10 cellular contexts compared by ENCODE assay signal in genomic region chr18:8771930-8772329, GRCh38.
A peak's percentile ranks its signal among the peaks of the same experiment; 100 is the strongest.
DNase-seq lines count a peak whose midpoint lies in the region; ATAC-seq and TF ChIP-seq lines count a peak whose summit lies in the region.
"Had no signal": no experiment of that assay in that cellular context is flagged by ENCODE, and none has a peak within 500 bp of the region (broad histone marks: within the 10 kb centered on the region; RNA-seq: fewer than 3 reads in every experiment).

No MANE protein-coding gene starts in this region.

- ATAC-seq in GM18498 (IDR thresholded peaks at IDR 0.05; ENCODE audit: unreplicated experiment): no peak
- ATAC-seq in natural killer cell treated with Interleukin-12 subunit alpha and Interleukin-12 subunit beta and Interleukin-15 and Interleukin-18, amount 100 ng/mL, for 72 hours: no peak

- H3K27ac Mint-ChIP-seq in natural killer cell treated with Interleukin-12 subunit alpha and Interleukin-12 subunit beta and Interleukin-15 and Interleukin-18, amount 100 ng/mL, for 72 hours: no peak overlapping the region

- no peak for TF ChIP-seq CTCF in fibroblast of pulmonary artery (IDR thresholded peaks at IDR 0.05; ENCODE audit: low read length, missing control alignments)
- no peak for TF ChIP-seq CTCF in thyroid gland (IDR thresholded peaks at IDR 0.05)

- no peak overlapping the region for H3K27ac ChIP-seq in thyroid gland

- no peak for TF ChIP-seq POLR2A in thyroid gland (IDR thresholded peaks at IDR 0.05)

- H3K4me3 ChIP-seq in fibroblast of pulmonary artery (replicated peaks; ENCODE audit: low read depth, low read length): no peak overlapping the region
- no peak overlapping the region for H3K4me3 ChIP-seq in thyroid gland (replicated peaks in 1 of 3)

- no peaks in the 10 kb centered on the region for H3K36me3 Mint-ChIP-seq in natural killer cell treated with Interleukin-12 subunit alpha and Interleukin-12 subunit beta and Interleukin-15 and Interleukin-18, amount 100 ng/mL, for 72 hours

- no peaks in the 10 kb centered on the region for H3K27me3 ChIP-seq in thyroid gland

- no peaks in the 10 kb centered on the region for H3K4me1 Mint-ChIP-seq in natural killer cell treated with Interleukin-12 subunit alpha and Interleukin-12 subunit beta and Interleukin-15 and Interleukin-18, amount 100 ng/mL, for 72 hours (ENCODE audit: low read depth in 2 of 2)

- H3K9me3 Mint-ChIP-seq in natural killer cell treated with Interleukin-12 subunit alpha and Interleukin-12 subunit beta and Interleukin-15 and Interleukin-18, amount 100 ng/mL, for 72 hours: no peaks in the 10 kb centered on the region
- H3K9me3 Mint-ChIP-seq: central memory CD8-positive, alpha-beta T cell had no signal

- H3K4me1 ChIP-seq in thyroid gland: no peaks in the 10 kb centered on the region

- no peak overlapping the region for H3K4me3 Mint-ChIP-seq in natural killer cell treated with Interleukin-12 subunit alpha and Interleukin-12 subunit beta and Interleukin-15 and Interleukin-18, amount 100 ng/mL, for 72 hours
- H3K4me3 Mint-ChIP-seq: central memory CD8-positive, alpha-beta T cell had no signal

- H3K36me3 ChIP-seq in thyroid gland: no peaks in the 10 kb centered on the region

- DNase-seq in NCI-H510A (lab: John Stamatoyannopoulos, UW): peak; percentile 12
- DNase-seq in NCI-H510A treated with DMSO at 0.1 percent for 48 hours (lab: John Stamatoyannopoulos, UW): no peak
- peak; percentile 6 for DNase-seq in NCI-H82 treated with DMSO at 0.1 percent for 48 hours (lab: John Stamatoyannopoulos, UW; ENCODE audit: unreplicated experiment)
- DNase-seq in fibroblast of pulmonary artery (ENCODE audit: low read depth): peak; percentile 74
- peak; percentile 88 to 91 for DNase-seq in thyroid gland
- DNase-seq in activated CD8-positive, alpha-beta memory T cell treated with anti-CD3 and anti-CD28 coated beads, Interleukin-2, amount 50 U/mL, for 4 hours: no peak
- no peak for DNase-seq in natural killer cell treated with Interleukin-12 subunit alpha and Interleukin-12 subunit beta and Interleukin-15 and Interleukin-18, amount 100 ng/mL, for 72 hours (ENCODE audit: low spot score)
- DNase-seq: NK-92 treated with Interleukin-12 subunit alpha and Interleukin-12 subunit beta, amount 100 ng/mL, for 24 hours had no signal

- WGBS in thyroid gland, 2 donors: 35 to 50% methylated on average over 8 of the region's 8 CpGs

- no peaks in the 10 kb centered on the region for H3K9me3 ChIP-seq in thyroid gland

- H3K27me3 Mint-ChIP-seq in natural killer cell treated with Interleukin-12 subunit alpha and Interleukin-12 subunit beta and Interleukin-15 and Interleukin-18, amount 100 ng/mL, for 72 hours: no peaks in the 10 kb centered on the region
- H3K27me3 Mint-ChIP-seq: central memory CD8-positive, alpha-beta T cell had no signal

- intact Hi-C loops in thyroid gland (cut with DNase I): no loop called here

Comparison
In these comparisons a context has a peak if more than half of its experiments do, and no peak if none do; other contexts are left out.
1. DNase-seq: peak in NCI-H510A (single experiment), NCI-H82 treated with DMSO at 0.1 percent for 48 hours (single experiment), fibroblast of pulmonary artery (single experiment) and thyroid gland (2 of 2); none in NCI-H510A treated with DMSO at 0.1 percent for 48 hours (single experiment), activated CD8-positive, alpha-beta memory T cell treated with anti-CD3 and anti-CD28 coated beads, Interleukin-2, amount 50 U/mL, for 4 hours (single experiment) and natural killer cell treated with Interleukin-12 subunit alpha and Interleukin-12 subunit beta and Interleukin-15 and Interleukin-18, amount 100 ng/mL, for 72 hours (single experiment).